ENCODE assay signal across 18 cellular contexts in the genomic region with DNA sequence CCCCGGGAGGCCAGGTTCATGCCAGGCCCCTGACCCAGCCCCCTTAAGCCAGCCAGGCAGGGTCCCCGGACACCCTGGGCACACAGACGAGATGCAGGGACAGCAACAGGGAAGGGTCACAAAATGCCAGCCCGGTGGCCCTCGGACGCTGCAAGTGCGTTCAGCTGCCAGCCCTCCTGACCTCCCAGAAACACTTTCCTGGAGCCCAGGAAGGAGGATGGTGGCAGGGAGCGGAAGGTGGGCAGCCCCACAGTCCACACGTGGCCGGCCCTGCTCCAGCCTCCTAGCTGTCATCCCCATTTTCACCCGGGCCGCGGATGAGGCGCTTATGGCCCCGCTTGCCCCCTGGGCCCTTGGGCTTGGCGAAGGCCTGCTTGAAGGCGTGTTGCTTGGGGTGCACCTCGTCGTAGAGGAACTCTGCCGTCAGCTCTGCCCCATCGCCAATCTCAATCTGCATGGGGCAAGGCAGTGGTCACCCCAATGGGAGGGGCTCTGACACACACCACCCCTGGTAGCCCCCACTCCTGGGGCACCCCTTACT. TPM values are rescaled to one million over a fixed set of nuclear protein-coding genes. Genes with fewer than 3 reads are reported as not detected.
DNase-seq lines count a peak whose midpoint lies in the region; ATAC-seq and TF ChIP-seq lines count a peak whose summit lies in the region.
"Had no signal": no experiment of that assay in that cellular context is flagged by ENCODE, and none has a peak within 500 bp of the region (broad histone marks: within the 10 kb centered on the region; RNA-seq: fewer than 3 reads in every experiment).

No MANE protein-coding gene starts in this region.

- POLR2A ChIA-PET in RWPE1 (lab: Yijun Ruan, JAX; ENCODE audit: low non-redundant PET) = no interaction called here

- TF ChIP-seq CTCF in RWPE1 (conservative IDR thresholded peaks at IDR 0.05; ENCODE audit: low read depth) (no peak), lower lobe of right lung (IDR thresholded peaks at IDR 0.05) (no peak), body of pancreas (IDR thresholded peaks at IDR 0.05) (no peak)

- WGBS in body of pancreas, 2 donors = 85 to 92% methylated on average over 5 to 19 of the region's 21 CpGs

- peak overlapping the region in 4 of 11 experiments; percentile 93 to 97 (median 95); a peak in 8 of 22 replicates for H3K27ac ChIP-seq in BLaER1 treated with 17β-estradiol and CSF1 and Interleukin-3, amounts not matched to agents 10 nM and 100 nM
- H3K27ac ChIP-seq in RWPE1 (peak overlapping the region; percentile 31), lower lobe of right lung (no peak overlapping the region), body of pancreas (no peak overlapping the region)
- H3K27ac ChIP-seq: 22Rv1 had no signal

- ATAC-seq in lower lobe of right lung (no peak), body of pancreas (no peak), GM18498 (IDR thresholded peaks at IDR 0.05; ENCODE audit: unreplicated experiment) (no peak)

- peak overlapping the region in 5 of 11 experiments; percentile 28 to 84 (median 42); a peak in 8 of 22 replicates for H3K9ac ChIP-seq in BLaER1 treated with 17β-estradiol and CSF1 and Interleukin-3, amounts not matched to agents 10 nM and 100 nM
- H3K9ac ChIP-seq: SK-N-SH had no signal

- DNase-seq in activated CD4-positive, CD25-positive, alpha-beta regulatory T cell treated with anti-CD3 and anti-CD28 coated beads, Interleukin-2, amount 50 U/mL, for 72 hours = peak; percentile 30
- no peak for DNase-seq in activated CD4-positive, CD25-positive, alpha-beta regulatory T cell (lab: John Stamatoyannopoulos, UW)
- no peak for DNase-seq in RWPE1 (ENCODE audit: low spot score)
- DNase-seq in lower lobe of right lung = peak; percentile 34
- DNase-seq in T-helper 1 cell = no peak
- DNase-seq in body of pancreas = no peak
- DNase-seq: CD8-positive, alpha-beta memory T cell; GDM1; Kasumi-1; NCI-H2029; NCI-H510A; NCI-H774; Right ventricle myocardium superior; SK-N-SH had no signal

- intact Hi-C loops in lower lobe of right lung (cut with DNase I) (no loop called here), body of pancreas (cut with DNase I) (no loop called here)

- H3K9me3 ChIP-seq in BLaER1 treated with 17β-estradiol and CSF1 and Interleukin-3, amounts not matched to agents 10 nM and 100 nM (replicated peaks in 1 of 11) = no peaks in the 10 kb centered on the region
- H3K9me3 ChIP-seq in lower lobe of right lung (no peaks in the 10 kb centered on the region), body of pancreas (no peaks in the 10 kb centered on the region)
- H3K9me3 ChIP-seq: SK-N-SH had no signal

- no peak overlapping the region for H3K4me3 ChIP-seq in BLaER1 treated with 17β-estradiol and CSF1 and Interleukin-3, amounts not matched to agents 10 nM and 100 nM
- H3K4me3 ChIP-seq in lower lobe of right lung (no peak overlapping the region), body of pancreas (no peak overlapping the region)

- peaks cover 37 to 70% (median 54%) of the 10 kb centered on the region in 11 experiments for H3K36me3 ChIP-seq in BLaER1 treated with 17β-estradiol and CSF1 and Interleukin-3, amounts not matched to agents 10 nM and 100 nM
- H3K36me3 ChIP-seq in lower lobe of right lung (peaks cover 61% of the 10 kb centered on the region), body of pancreas (replicated peaks in 1 of 2; ENCODE audit: insufficient read depth in 1 of 2, low read depth in 2 of 2) (peaks cover 0 to 7% of the 10 kb centered on the region in 2 donors)

- H3K4me2 ChIP-seq in BLaER1 treated with 17β-estradiol and CSF1 and Interleukin-3, amounts not matched to agents 10 nM and 100 nM = peak overlapping the region in 8 of 11 experiments; percentile 80 to 100 (median 98); a peak in 13 of 22 replicates
- H3K4me2 ChIP-seq: SK-N-SH had no signal

- CTCF ChIA-PET in RWPE1 (lab: Yijun Ruan, JAX) = interaction anchor here (0.6 kb wide), 1 partner anchor 50 kb away, joined by 3 read pairs; a partner anchor contains a TSS

- peaks cover 14 to 83% (median 53%) of the 10 kb centered on the region in 11 experiments for H4K20me1 ChIP-seq in BLaER1 treated with 17β-estradiol and CSF1 and Interleukin-3, amounts not matched to agents 10 nM and 100 nM

- H3K4me1 ChIP-seq in BLaER1 treated with 17β-estradiol and CSF1 and Interleukin-3, amounts not matched to agents 10 nM and 100 nM = peaks cover 62 to 100% (median 96%) of the 10 kb centered on the region in 10 experiments
- peaks cover 13% of the 10 kb centered on the region for H3K4me1 ChIP-seq in lower lobe of right lung
- no peaks in the 10 kb centered on the region for H3K4me1 ChIP-seq in body of pancreas

- no peak for TF ChIP-seq POLR2A in body of pancreas (IDR thresholded peaks at IDR 0.05)

- H3K27me3 ChIP-seq in BLaER1 treated with 17β-estradiol and CSF1 and Interleukin-3, amounts not matched to agents 10 nM and 100 nM = no peaks in the 10 kb centered on the region
- H3K27me3 ChIP-seq in lower lobe of right lung (ENCODE audit: low read depth) (no peaks in the 10 kb centered on the region), body of pancreas (no peaks in the 10 kb centered on the region)

RNA-seq across cellular contexts. Expression of a gene that starts 3.4 kb away (rescaled TPM):
- 1.0 TPM for total RNA-seq in lower lobe of right lung
- under 1 TPM in 1 of 2 donors, not detected in 1; 0.26 TPM for total RNA-seq in body of pancreas
- total RNA-seq: H4 had no signal

RNA-seq across cellular contexts. Expression of a gene that starts 10.1 kb away (rescaled TPM):
- total RNA-seq in lower lobe of right lung (62.2 TPM), body of pancreas (10 to 100 TPM; 26.7 to 35.8 TPM)

RNA-seq across cellular contexts. Expression of a gene that starts 16.7 kb away (rescaled TPM):
- total RNA-seq in lower lobe of right lung (53.4 TPM), body of pancreas (10 to 100 TPM in 1 of 2 donors, 1 to 10 TPM in 1; 6.9 to 15.3 TPM)

RNA-seq across cellular contexts. Expression of a gene that starts 30.9 kb away (rescaled TPM):
- total RNA-seq in lower lobe of right lung (103 TPM), body of pancreas (10 to 100 TPM; 13.5 to 63.6 TPM)

RNA-seq across cellular contexts. Expression of a gene that starts 49.6 kb away (rescaled TPM):
- total RNA-seq in lower lobe of right lung = 60.2 TPM
- total RNA-seq in body of pancreas = 10 to 100 TPM; 19.1 to 21.5 TPM

Comparison
In these comparisons a context has a peak if more than half of its experiments do, and no peak if none do; other contexts are left out.
1. DNase-seq: peak in activated CD4-positive, CD25-positive, alpha-beta regulatory T cell treated with anti-CD3 and anti-CD28 coated beads, Interleukin-2, amount 50 U/mL, for 72 hours (single experiment) and lower lobe of right lung (single experiment); none in activated CD4-positive, CD25-positive, alpha-beta regulatory T cell (0 of 4), RWPE1 (single experiment), T-helper 1 cell (0 of 5) and body of pancreas (0 of 4).